Comparison of ENCODE assay signal across 26 cellular contexts in genomic region chr15:88907111-88907510, GRCh38. TPM values are rescaled to one million over a fixed set of nuclear protein-coding genes. Genes with fewer than 3 reads are reported as not detected.
DNase-seq lines count a peak whose midpoint lies in the region; ATAC-seq and TF ChIP-seq lines count a peak whose summit lies in the region.
"Had no signal": no experiment of that assay in that cellular context is flagged by ENCODE, and none has a peak within 500 bp of the region (broad histone marks: within the 10 kb centered on the region; RNA-seq: fewer than 3 reads in every experiment).

No MANE protein-coding gene starts in this region.

- ATAC-seq in Right ventricle myocardium inferior, result no peak
- no peak for ATAC-seq in T-helper 17 cell
- no peak for ATAC-seq in naive thymus-derived CD4-positive, alpha-beta T cell
- ATAC-seq in mucosa of descending colon, result no peak
- ATAC-seq in GM21390 (IDR thresholded peaks at IDR 0.05; ENCODE audit: unreplicated experiment), result no peak
- ATAC-seq: gastroesophageal sphincter had no signal

- peak overlapping the region; percentile 78 for H3K4me3 ChIP-seq in left ventricle myocardium inferior
- H3K4me3 ChIP-seq in naive thymus-derived CD4-positive, alpha-beta T cell (ENCODE audit: low read length), result no peak overlapping the region
- H3K4me3 ChIP-seq in mucosa of descending colon, result no peak overlapping the region
- H3K4me3 ChIP-seq: cardiac muscle cell, gastroesophageal sphincter, GM23248, ovary, spleen had no signal

- POLR2A ChIA-PET in naive thymus-derived CD4-positive, alpha-beta T cell (lab: Charles Lee), result interaction anchor here (0.9 kb wide), 1 partner anchor 8 kb away, joined by 3 read pairs; no protein-coding TSS in a partner anchor

- DNase-seq in left ventricle myocardium inferior (no peak), Right ventricle myocardium inferior (ENCODE audit: missing footprints) (no peak), T-helper 17 cell (no peak), mucosa of descending colon (no peak), LoVo (ENCODE audit: low spot score) (no peak)
- no peak for DNase-seq in naive thymus-derived CD4-positive, alpha-beta T cell
- DNase-seq: activated CD4-positive, alpha-beta memory T cell treated with anti-CD3 and anti-CD28 coated beads for 36 hours; activated CD8-positive, alpha-beta memory T cell treated with anti-CD3 and anti-CD28 coated beads, Interleukin-2, amount 50 U/mL, for 4 hours; anterior cingulate cortex; C1 segment of cervical spinal cord; DND-41; GM23248; Kasumi-1; NCI-H187 treated with DMSO at 0.1 percent for 48 hours; NCI-H524 treated with DMSO at 0.1 percent for 48 hours; nephron progenitor cell; ovary; retina; spleen; T-helper 1 cell; trophoblast cell had no signal

- H3K36me3 Mint-ChIP-seq in T-helper 17 cell (ENCODE audit: low read depth), result no peaks in the 10 kb centered on the region
- peaks cover 0 to 13% (median 0%) of the 10 kb centered on the region in 5 donors for H3K36me3 Mint-ChIP-seq in naive thymus-derived CD4-positive, alpha-beta T cell
- H3K36me3 Mint-ChIP-seq: activated CD4-positive, alpha-beta memory T cell treated with anti-CD3 and anti-CD28 coated beads for 36 hours; activated naive CD8-positive, alpha-beta T cell had no signal

- H3K4me1 ChIP-seq in left ventricle myocardium inferior, result peaks cover 98% of the 10 kb centered on the region
- H3K4me1 ChIP-seq in naive thymus-derived CD4-positive, alpha-beta T cell (ENCODE audit: control insufficient read depth in 2 of 2, insufficient read depth in 2 of 2, low read length in 2 of 2), result peaks cover 19 to 36% of the 10 kb centered on the region in 2 donors
- H3K4me1 ChIP-seq in mucosa of descending colon (ENCODE audit: low read depth), result no peaks in the 10 kb centered on the region

- H3K9me3 ChIP-seq in left ventricle myocardium inferior (replicated peaks) (no peaks in the 10 kb centered on the region), T-helper 17 cell (ENCODE audit: control insufficient read depth, low read length, poor library complexity, severe bottlenecking) (no peaks in the 10 kb centered on the region), mucosa of descending colon (no peaks in the 10 kb centered on the region)
- H3K9me3 ChIP-seq in naive thymus-derived CD4-positive, alpha-beta T cell (ENCODE audit: control insufficient read depth in 2 of 3, low read length in 3 of 3), result no peaks in the 10 kb centered on the region
- H3K9me3 ChIP-seq: gastroesophageal sphincter, ovary, spleen had no signal

- H3K4me3 Mint-ChIP-seq in T-helper 17 cell, result no peak overlapping the region
- no peak overlapping the region for H3K4me3 Mint-ChIP-seq in naive thymus-derived CD4-positive, alpha-beta T cell
- H3K4me3 Mint-ChIP-seq: activated CD4-positive, alpha-beta memory T cell treated with anti-CD3 and anti-CD28 coated beads for 36 hours; activated naive CD8-positive, alpha-beta T cell; dendritic cell treated with granulocyte-macrophage colony-stimulating factor and Interleukin-4, amounts not matched to agents 40 ng/mL and 50 ng/mL, for 4 days; nephron progenitor cell had no signal

- intact Hi-C loops in left ventricle myocardium inferior (cut with micrococcal nuclease) (loop anchor here (10.0 kb wide), 1 partner anchor 268 kb away; no protein-coding TSS in a partner anchor), Right ventricle myocardium inferior (cut with DNase I) (no loop called here), mucosa of descending colon (cut with DNase I, micrococcal nuclease) (loop anchor here (10.0 kb wide), 2 partner anchors 108 to 268 kb away; no protein-coding TSS in a partner anchor)
- intact Hi-C loops in naive thymus-derived CD4-positive, alpha-beta T cell (cut with micrococcal nuclease), result no loop called here

- peak overlapping the region; percentile 95 for H3K27ac ChIP-seq in left ventricle myocardium inferior (replicated peaks)
- H3K27ac ChIP-seq in naive thymus-derived CD4-positive, alpha-beta T cell (ENCODE audit: low read depth, low read length), result no peak overlapping the region
- H3K27ac ChIP-seq: cardiac muscle cell, GM23248, spleen had no signal

- TF ChIP-seq CTCF in left ventricle myocardium inferior (IDR thresholded peaks at IDR 0.05; ENCODE audit: borderline replicate concordance) (no peak), mucosa of descending colon (IDR thresholded peaks at IDR 0.05) (no peak)

- H3K36me3 ChIP-seq in left ventricle myocardium inferior (peaks cover 73% of the 10 kb centered on the region), mucosa of descending colon (ENCODE audit: low read depth) (no peaks in the 10 kb centered on the region)
- peaks cover 0 to 3% (median 0%) of the 10 kb centered on the region in 3 experiments for H3K36me3 ChIP-seq in naive thymus-derived CD4-positive, alpha-beta T cell (ENCODE audit: control insufficient read depth in 2 of 3, insufficient read depth in 3 of 3, low read length in 3 of 3)
- H3K36me3 ChIP-seq: ovary had no signal

- no peaks in the 10 kb centered on the region for H3K9me3 Mint-ChIP-seq in naive thymus-derived CD4-positive, alpha-beta T cell
- H3K9me3 Mint-ChIP-seq: activated CD4-positive, alpha-beta memory T cell treated with anti-CD3 and anti-CD28 coated beads for 36 hours; dendritic cell treated with granulocyte-macrophage colony-stimulating factor and Interleukin-4, amounts not matched to agents 40 ng/mL and 50 ng/mL, for 4 days; nephron progenitor cell had no signal

- peaks cover 45% of the 10 kb centered on the region for H3K4me1 Mint-ChIP-seq in T-helper 17 cell
- H3K4me1 Mint-ChIP-seq in naive thymus-derived CD4-positive, alpha-beta T cell, result peaks cover 26 to 73% (median 56%) of the 10 kb centered on the region in 7 donors

- no peaks in the 10 kb centered on the region for H3K27me3 ChIP-seq in left ventricle myocardium inferior (ENCODE audit: low read depth)
- no peaks in the 10 kb centered on the region for H3K27me3 ChIP-seq in naive thymus-derived CD4-positive, alpha-beta T cell (ENCODE audit: control insufficient read depth in 2 of 2, insufficient read depth in 2 of 2, low read length in 2 of 2)
- H3K27me3 ChIP-seq: cardiac muscle cell, gastroesophageal sphincter, ovary had no signal

- CTCF ChIA-PET in naive thymus-derived CD4-positive, alpha-beta T cell (lab: Charles Lee), result interaction anchor here (1.3 kb wide), 1 partner anchor 97 kb away, joined by 3 read pairs; no protein-coding TSS in a partner anchor

- peak overlapping the region; percentile 100 for H3K27ac Mint-ChIP-seq in T-helper 17 cell
- H3K27ac Mint-ChIP-seq in naive thymus-derived CD4-positive, alpha-beta T cell, result peak overlapping the region in 7 of 9 donors; percentile 55 to 94 (median 85)
- H3K27ac Mint-ChIP-seq: activated CD4-positive, alpha-beta memory T cell treated with anti-CD3 and anti-CD28 coated beads for 36 hours; dendritic cell treated with granulocyte-macrophage colony-stimulating factor and Interleukin-4, amounts not matched to agents 40 ng/mL and 50 ng/mL, for 4 days; nephron progenitor cell had no signal

- no peaks in the 10 kb centered on the region for H3K27me3 Mint-ChIP-seq in T-helper 17 cell
- peaks cover 0 to 3% (median 0%) of the 10 kb centered on the region in 5 donors for H3K27me3 Mint-ChIP-seq in naive thymus-derived CD4-positive, alpha-beta T cell
- H3K27me3 Mint-ChIP-seq: activated CD4-positive, alpha-beta memory T cell treated with anti-CD3 and anti-CD28 coated beads for 36 hours; activated naive CD8-positive, alpha-beta T cell had no signal

RNA-seq across cellular contexts. Expression of gene MFGE8, which starts 6.1 kb away (rescaled TPM):
- total RNA-seq in left ventricle myocardium inferior, result 421 TPM
- total RNA-seq in Right ventricle myocardium inferior, result 321 TPM
- 10 to 100 TPM; 69.1 to 77.8 TPM for total RNA-seq in T-helper 17 cell
- 100 to 1,000 TPM in 2 of 5 experiments, 10 to 100 TPM in 3; 26.3 to 106 (median 90.3) TPM for total RNA-seq in naive thymus-derived CD4-positive, alpha-beta T cell
- polyA plus RNA-seq in naive thymus-derived CD4-positive, alpha-beta T cell, result 10 to 100 TPM in 1 of 2 donors, 1 to 10 TPM in 1; 6.3 to 12.4 TPM
- total RNA-seq in mucosa of descending colon, result 100 to 1,000 TPM in 1 of 3 donors, 10 to 100 TPM in 2; 24.2 to 102 (median 66.7) TPM

RNA-seq across cellular contexts. Expression of gene HAPLN3, which starts 11.8 kb away (rescaled TPM):
- 3.2 TPM for total RNA-seq in left ventricle myocardium inferior
- total RNA-seq in Right ventricle myocardium inferior, result 1.1 TPM
- total RNA-seq in T-helper 17 cell, result 100 to 1,000 TPM; 103 to 105 TPM
- total RNA-seq in naive thymus-derived CD4-positive, alpha-beta T cell, result 100 to 1,000 TPM in 3 of 5 experiments, 10 to 100 TPM in 2; 64.0 to 158 (median 144) TPM
- polyA plus RNA-seq in naive thymus-derived CD4-positive, alpha-beta T cell, result 10 to 100 TPM; 37.1 to 44.4 TPM
- total RNA-seq in mucosa of descending colon, result 1 to 10 TPM; 2.7 to 6.7 (median 4.0) TPM

Comparison
In these comparisons a context has a peak if more than half of its experiments do, and no peak if none do; other contexts are left out.
1. intact Hi-C loops: an anchor here in left ventricle myocardium inferior (10.0 kb wide) and mucosa of descending colon (10.0 kb wide); none called in Right ventricle myocardium inferior and naive thymus-derived CD4-positive, alpha-beta T cell.
2. RNA of gene HAPLN3, which starts 11.8 kb away (total RNA-seq): 64.0 to 158 TPM in naive thymus-derived CD4-positive, alpha-beta T cell and 103 to 105 TPM in T-helper 17 cell; 2.7 to 6.7 TPM in mucosa of descending colon, 3.2 TPM in left ventricle myocardium inferior (single experiment) and 1.1 TPM in Right ventricle myocardium inferior (single experiment); every median in the first group is over 4 times any median in the second.